ENCODE assay signal across 8 cellular contexts in genomic region chr3:125593991-125594574, GRCh38. TPM values are rescaled to one million over a fixed set of nuclear protein-coding genes. Genes with fewer than 3 reads are reported as not detected.
DNase-seq lines count a peak whose midpoint lies in the region; ATAC-seq lines count a peak whose summit lies in the region.

No MANE protein-coding gene starts in this region.

- no peak overlapping the region for H3K27ac Mint-ChIP-seq in activated naive CD4-positive, alpha-beta T cell treated with anti-CD3 and anti-CD28 coated beads for 36 hours
- H3K27ac Mint-ChIP-seq in T-cell: peak overlapping the region; percentile 65 to 83

- ATAC-seq in T-cell (replicated peaks in 1 of 4): no peak
- no peak for ATAC-seq in HG02642 (IDR thresholded peaks at IDR 0.05; ENCODE audit: poor library complexity, unreplicated experiment)
- no peak for ATAC-seq in GM21360 (IDR thresholded peaks at IDR 0.05; ENCODE audit: unreplicated experiment)

- DNase-seq in activated naive CD4-positive, alpha-beta T cell treated with anti-CD3 and anti-CD28 coated beads for 36 hours: no peak
- no peak for DNase-seq in activated naive CD4-positive, alpha-beta T cell treated with Interleukin-2 at 50 U/mL for 16 hours
- no peak for DNase-seq in T-cell
- peak; percentile 27 for DNase-seq in fibroblast of peridontal ligament (ENCODE audit: extremely low read depth)
- peak; percentile 32 for DNase-seq in putamen (ENCODE audit: low spot score)
- no peak for DNase-seq in middle frontal gyrus (ENCODE audit: extremely low spot score, low spot score)

- peaks cover 40% of the 10 kb centered on the region for H3K4me1 Mint-ChIP-seq in activated naive CD4-positive, alpha-beta T cell treated with anti-CD3 and anti-CD28 coated beads for 36 hours (ENCODE audit: low read depth)
- peaks cover 45 to 52% (median 47%) of the 10 kb centered on the region in 3 donors for H3K4me1 Mint-ChIP-seq in T-cell

- peaks cover 6% of the 10 kb centered on the region for H3K36me3 Mint-ChIP-seq in activated naive CD4-positive, alpha-beta T cell treated with anti-CD3 and anti-CD28 coated beads for 36 hours (ENCODE audit: low read depth)
- peaks cover 4% of the 10 kb centered on the region for H3K36me3 Mint-ChIP-seq in T-cell

- H3K27me3 Mint-ChIP-seq in activated naive CD4-positive, alpha-beta T cell treated with anti-CD3 and anti-CD28 coated beads for 36 hours (ENCODE audit: low read depth): no peaks in the 10 kb centered on the region
- H3K27me3 Mint-ChIP-seq in T-cell: no peaks in the 10 kb centered on the region

- H3K9me3 Mint-ChIP-seq in activated naive CD4-positive, alpha-beta T cell treated with anti-CD3 and anti-CD28 coated beads for 36 hours: no peaks in the 10 kb centered on the region
- H3K9me3 Mint-ChIP-seq in T-cell: no peaks in the 10 kb centered on the region

- POLR2A ChIA-PET in T-cell (lab: Charles Lee): interaction anchor here (0.5 to 1.0 kb wide), 2 partner anchors 31 to 490 kb away, joined by 3 to 4 read pairs; partner anchors contain the start of gene SLC41A3 (in 1 of the 2)

- CTCF ChIA-PET in activated naive CD4-positive, alpha-beta T cell treated with anti-CD3 and anti-CD28 coated beads for 36 hours (lab: Charles Lee): no interaction called here
- CTCF ChIA-PET in T-cell (lab: Charles Lee): interaction anchor here (0.5 to 1.1 kb wide), 2 partner anchors 8 to 35 kb away, joined by 4 to 8 read pairs; no protein-coding TSS in a partner anchor

- intact Hi-C loops in activated naive CD4-positive, alpha-beta T cell treated with anti-CD3 and anti-CD28 coated beads for 36 hours (cut with micrococcal nuclease): loop anchor here (2.0 to 5.0 kb wide), 4 partner anchors 81 to 541 kb away; partner anchors contain the start of gene ZNF148

- H3K4me3 Mint-ChIP-seq in activated naive CD4-positive, alpha-beta T cell treated with anti-CD3 and anti-CD28 coated beads for 36 hours: peak overlapping the region; percentile 99
- H3K4me3 Mint-ChIP-seq in T-cell: peak overlapping the region; percentile 78 to 96 (median 93)

RNA-seq across cellular contexts. Expression of gene OSBPL11, which starts 1.2 kb away (rescaled TPM):
- total RNA-seq in activated naive CD4-positive, alpha-beta T cell treated with anti-CD3 and anti-CD28 coated beads for 36 hours: 1 to 10 TPM; 9.1 to 9.9 TPM
- total RNA-seq in T-cell: 10 to 100 TPM in 4 of 5 donors, 1 to 10 TPM in 1; 9.5 to 12.5 (median 11.1) TPM

Comparison
In these comparisons a context has a peak if more than half of its experiments do, and no peak if none do; other contexts are left out.
1. DNase-seq: peak in fibroblast of peridontal ligament (single experiment) and putamen (single experiment); none in activated naive CD4-positive, alpha-beta T cell treated with anti-CD3 and anti-CD28 coated beads for 36 hours (single experiment), activated naive CD4-positive, alpha-beta T cell treated with Interleukin-2 at 50 U/mL for 16 hours (single experiment), T-cell (0 of 34) and middle frontal gyrus (single experiment).